ENCODE assay signal across 8 cellular contexts in genomic region chrX:46408553-46409407, GRCh38.
DNase-seq lines count a peak whose midpoint lies in the region; ATAC-seq and TF ChIP-seq lines count a peak whose summit lies in the region.

No MANE protein-coding gene starts in this region.

- no peaks in the 10 kb centered on the region for H3K4me1 Mint-ChIP-seq in activated B cell treated with CpG ODN at 0.5 μM for 24 hours
- no peaks in the 10 kb centered on the region for H3K4me1 Mint-ChIP-seq in central memory CD8-positive, alpha-beta T cell

- no peak overlapping the region for H3K27ac ChIP-seq in left lung

- no peaks in the 10 kb centered on the region for H3K27me3 Mint-ChIP-seq in activated B cell treated with CpG ODN at 0.5 μM for 24 hours
- no peaks in the 10 kb centered on the region for H3K27me3 Mint-ChIP-seq in central memory CD8-positive, alpha-beta T cell

- POLR2A ChIA-PET in activated B cell treated with CpG ODN at 0.5 μM for 24 hours (lab: Charles Lee): no interaction called here

- no peak for ATAC-seq in activated B cell treated with CpG ODN at 0.5 μM for 24 hours (ENCODE audit: low read depth)
- no peak for ATAC-seq in central memory CD8-positive, alpha-beta T cell (replicated peaks; ENCODE audit: extremely low read depth, poor library complexity, severe bottlenecking)
- ATAC-seq in left lung: peak; percentile 79
- ATAC-seq in HG02798 (IDR thresholded peaks at IDR 0.05; ENCODE audit: poor library complexity, unreplicated experiment): no peak

- H3K4me3 Mint-ChIP-seq in activated B cell treated with CpG ODN at 0.5 μM for 24 hours: no peak overlapping the region
- no peak overlapping the region for H3K4me3 Mint-ChIP-seq in central memory CD8-positive, alpha-beta T cell

- H3K27ac Mint-ChIP-seq in activated B cell treated with CpG ODN at 0.5 μM for 24 hours: no peak overlapping the region
- no peak overlapping the region for H3K27ac Mint-ChIP-seq in central memory CD8-positive, alpha-beta T cell (ENCODE audit: low read depth)

- peak; percentile 76 for DNase-seq in NCI-H82 (lab: John Stamatoyannopoulos, UW)
- no peak for DNase-seq in NCI-H82 treated with DMSO at 0.1 percent for 48 hours (lab: John Stamatoyannopoulos, UW; ENCODE audit: unreplicated experiment)
- DNase-seq in NCI-H128 (lab: John Stamatoyannopoulos, UW; ENCODE audit: unreplicated experiment): peak; percentile 23
- peak; percentile 32 for DNase-seq in activated B cell treated with CpG ODN at 0.5 μM for 24 hours
- peak; percentile 18 to 28 for DNase-seq in central memory CD8-positive, alpha-beta T cell (ENCODE audit: low spot score in 2 of 2)
- DNase-seq in left lung: peak in 1 of 2 donors; percentile 64
- peak in 2 of 3 donors; percentile 12 to 55 for DNase-seq in stimulated activated CD4-positive, alpha-beta T cell treated with anti-CD3 and anti-CD28 coated beads, TNF-alpha, amount 100 ng/mL, for 1 hour (ENCODE audit: low read depth in 3 of 3, low spot score in 1 of 3)

- no peaks in the 10 kb centered on the region for H3K36me3 ChIP-seq in left lung

- no peaks in the 10 kb centered on the region for H3K36me3 Mint-ChIP-seq in activated B cell treated with CpG ODN at 0.5 μM for 24 hours (ENCODE audit: low read depth)
- H3K36me3 Mint-ChIP-seq in central memory CD8-positive, alpha-beta T cell (ENCODE audit: insufficient read depth): no peaks in the 10 kb centered on the region

- intact Hi-C loops in activated B cell treated with CpG ODN at 0.5 μM for 24 hours (cut with micrococcal nuclease): loop anchor here (1.0 to 10.0 kb wide), 3 partner anchors 893 to 1334 kb away; no protein-coding TSS in a partner anchor
- intact Hi-C loops in left lung (cut with DNase I): no loop called here

- CTCF ChIA-PET in activated B cell treated with CpG ODN at 0.5 μM for 24 hours (lab: Charles Lee): interaction anchor here (0.8 to 2.4 kb wide), 10 partner anchors 10 to 1086 kb away, joined by 3 to 15 read pairs (median 4); no protein-coding TSS in a partner anchor

- no peak overlapping the region for H3K4me3 ChIP-seq in left lung

- no peaks in the 10 kb centered on the region for H3K4me1 ChIP-seq in left lung

- no peaks in the 10 kb centered on the region for H3K9me3 Mint-ChIP-seq in activated B cell treated with CpG ODN at 0.5 μM for 24 hours
- no peaks in the 10 kb centered on the region for H3K9me3 Mint-ChIP-seq in central memory CD8-positive, alpha-beta T cell

- no peak for TF ChIP-seq CTCF in activated B cell treated with CpG ODN at 0.5 μM for 24 hours (IDR thresholded peaks at IDR 0.05)
- peak; percentile 61 to 85 for TF ChIP-seq CTCF in left lung (IDR thresholded peaks at IDR 0.05)

- H3K9me3 ChIP-seq in left lung: no peaks in the 10 kb centered on the region

- no peaks in the 10 kb centered on the region for H3K27me3 ChIP-seq in left lung
